11 cellular contexts compared by ENCODE assay signal in genomic region chr12:6073426-6073825, GRCh38.
"Had no signal": no experiment of that assay in that cellular context is flagged by ENCODE, and none has a peak within 500 bp of the region (broad histone marks: within the 10 kb centered on the region; RNA-seq: fewer than 3 reads in every experiment).

No MANE protein-coding gene starts in this region.

- H3K9me3 ChIP-seq: thyroid gland had no signal

- H3K36me3 ChIP-seq: thyroid gland had no signal

- ATAC-seq: activated CD8-positive, alpha-beta memory T cell treated with anti-CD3 and anti-CD28 coated beads, Interleukin-2, amount 10 ng/mL, durations not matched to agents 7 days and 5 days; activated T-cell treated with anti-CD3 and anti-CD28 coated beads, Interleukin-2, amount 50 U/mL, for 4 hours had no signal

- H3K27me3 ChIP-seq: thyroid gland had no signal

- H3K4me3 ChIP-seq: skin epidermis, thyroid gland had no signal

- DNase-seq: activated CD4-positive, alpha-beta T cell treated with anti-CD3 and anti-CD28 coated beads, Interleukin-2, amount 50 U/mL, for 48 hours; activated CD4-positive, CD25-positive, alpha-beta regulatory T cell treated with anti-CD3 and anti-CD28 coated beads, Interleukin-2, amount 50 U/mL, for 72 hours; activated CD8-positive, alpha-beta memory T cell treated with anti-CD3 and anti-CD28 coated beads, Interleukin-2, amount 10 ng/mL, durations not matched to agents 7 days and 5 days; activated effector memory CD4-positive, alpha-beta T cell treated with anti-CD3 and anti-CD28 coated beads, Interleukin-2, amount 50 U/mL, for 16 hours; activated T-cell treated with anti-CD3 and anti-CD28 coated beads, Interleukin-2, amount 50 U/mL, for 4 hours; amygdala; effector memory CD4-positive, alpha-beta T cell; retina; thyroid gland had no signal

- H3K27ac ChIP-seq: epithelial cell of prostate had no signal
